8 cellular contexts compared by ENCODE assay signal in the genomic region with DNA sequence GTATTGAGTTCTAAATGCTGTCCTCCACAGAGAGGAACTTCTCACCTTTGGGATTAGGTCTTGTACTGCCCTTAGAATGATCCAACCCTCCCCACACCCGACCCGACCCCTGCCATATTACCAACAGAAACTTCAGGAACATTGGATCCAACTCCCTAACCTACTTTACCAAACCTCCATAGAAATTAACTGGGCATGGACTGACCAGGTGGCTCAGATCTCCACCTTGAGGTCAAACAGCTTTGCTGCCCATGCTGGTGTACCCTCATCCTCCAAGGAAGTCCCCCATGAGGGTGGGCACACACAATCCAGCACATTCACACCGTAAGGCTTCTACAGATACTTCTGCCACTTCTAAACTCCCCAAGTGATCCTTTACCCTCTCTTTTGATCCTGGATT. TPM values are rescaled to one million over a fixed set of nuclear protein-coding genes. Genes with fewer than 3 reads are reported as not detected.
DNase-seq lines count a peak whose midpoint lies in the region; ATAC-seq and TF ChIP-seq lines count a peak whose summit lies in the region.

No MANE protein-coding gene starts in this region.

- H3K27ac ChIP-seq in ACC112 (ENCODE audit: low read depth, low read length) (peak overlapping the region; percentile 99), OCI-LY1 (ENCODE audit: low read depth, low read length, poor library complexity, severe bottlenecking) (peak overlapping the region; percentile 34), neural progenitor cell (no peak overlapping the region)
- H3K27ac ChIP-seq in effector memory CD4-positive, alpha-beta T cell (ENCODE audit: insufficient read depth, low read length, poor library complexity, severe bottlenecking) = peak overlapping the region; percentile 26

- peak overlapping the region; percentile 65 for H3K4me3 ChIP-seq in ACC112 (ENCODE audit: low read depth, low read length)
- H3K4me3 ChIP-seq in OCI-LY1 (ENCODE audit: low read depth, low read length, poor library complexity, severe bottlenecking) = no peak overlapping the region
- no peak overlapping the region for H3K4me3 ChIP-seq in effector memory CD4-positive, alpha-beta T cell (ENCODE audit: insufficient read depth, low read depth, low read length, poor library complexity, severe bottlenecking)
- H3K4me3 ChIP-seq in neural progenitor cell = no peak overlapping the region

- peak overlapping the region; percentile 31; the same call in 1 of the 2 replicates for H3K4me2 ChIP-seq in OCI-LY1 (ENCODE audit: low read length)
- no peak overlapping the region for H3K4me2 ChIP-seq in neural progenitor cell

- H3K36me3 ChIP-seq in ACC112 (ENCODE audit: insufficient read depth, low read length) (no peaks in the 10 kb centered on the region), OCI-LY1 (ENCODE audit: insufficient read depth, low read length) (peaks cover 22% of the 10 kb centered on the region; the same call in 1 of the 2 replicates), neural progenitor cell (no peaks in the 10 kb centered on the region)
- H3K36me3 ChIP-seq in effector memory CD4-positive, alpha-beta T cell (ENCODE audit: control insufficient read depth, insufficient read depth, low read length) = no peaks in the 10 kb centered on the region

- H3K9ac ChIP-seq in OCI-LY1 (ENCODE audit: low read length) (no peak overlapping the region; the same call in 1 of the 2 replicates), neural progenitor cell (no peak overlapping the region)

- ATAC-seq in GM19455 (IDR thresholded peaks at IDR 0.05; ENCODE audit: unreplicated experiment) (no peak), GM18511 (IDR thresholded peaks at IDR 0.05; ENCODE audit: unreplicated experiment) (no peak), GM21737 (IDR thresholded peaks at IDR 0.05; ENCODE audit: unreplicated experiment) (no peak)

- H3K79me2 ChIP-seq in ACC112 (ENCODE audit: control insufficient read depth, insufficient read depth, low read length, unreplicated experiment) = peaks cover 93% of the 10 kb centered on the region
- peaks cover 99% of the 10 kb centered on the region for H3K79me2 ChIP-seq in OCI-LY1 (ENCODE audit: insufficient read depth, low read length)
- peaks cover 93% of the 10 kb centered on the region for H3K79me2 ChIP-seq in neural progenitor cell (ENCODE audit: low read depth)

- TF ChIP-seq CTCF in OCI-LY1 (IDR thresholded peaks at IDR 0.05; ENCODE audit: low read length) = no peak
- TF ChIP-seq CTCF in neural progenitor cell (IDR thresholded peaks at IDR 0.05) = no peak

- H3K4me3 Mint-ChIP-seq in neural progenitor cell = peak overlapping the region; percentile 5

- H3K9me3 ChIP-seq in OCI-LY1 (ENCODE audit: low read length) (no peaks in the 10 kb centered on the region), neural progenitor cell (ENCODE audit: low read depth) (no peaks in the 10 kb centered on the region)
- H3K9me3 ChIP-seq in effector memory CD4-positive, alpha-beta T cell (ENCODE audit: control insufficient read depth, low read length) = no peaks in the 10 kb centered on the region

- H3K4me1 ChIP-seq in ACC112 (ENCODE audit: control insufficient read depth, insufficient read depth, low read length, unreplicated experiment) (peaks cover 72% of the 10 kb centered on the region), OCI-LY1 (ENCODE audit: insufficient read depth, low read length, severe bottlenecking) (peaks cover 49% of the 10 kb centered on the region), neural progenitor cell (peaks cover 12% of the 10 kb centered on the region)
- H3K4me1 ChIP-seq in effector memory CD4-positive, alpha-beta T cell (ENCODE audit: control insufficient read depth, insufficient read depth, low read length, poor library complexity, severe bottlenecking) = peaks cover 40% of the 10 kb centered on the region

- H3K36me3 Mint-ChIP-seq in neural progenitor cell = peaks cover 5% of the 10 kb centered on the region

- no peaks in the 10 kb centered on the region for H3F3A ChIP-seq in OCI-LY1 (ENCODE audit: insufficient read depth, low read length)
- peaks cover 2% of the 10 kb centered on the region for H3F3A ChIP-seq in neural progenitor cell (ENCODE audit: low read depth)

- no peaks in the 10 kb centered on the region for H3K9me2 ChIP-seq in OCI-LY1 (ENCODE audit: low read depth, low read length)

- peaks cover 6% of the 10 kb centered on the region for H3K9me3 Mint-ChIP-seq in neural progenitor cell

- no peaks in the 10 kb centered on the region for H3K27me3 ChIP-seq in ACC112 (ENCODE audit: insufficient read depth, low read length)
- no peaks in the 10 kb centered on the region for H3K27me3 ChIP-seq in OCI-LY1 (ENCODE audit: insufficient read depth, low read length)
- H3K27me3 ChIP-seq in effector memory CD4-positive, alpha-beta T cell (replicated peaks; ENCODE audit: control insufficient read depth, insufficient read depth, low read length, poor library complexity, severe bottlenecking) = no peaks in the 10 kb centered on the region
- no peaks in the 10 kb centered on the region for H3K27me3 ChIP-seq in neural progenitor cell

- H4K20me1 ChIP-seq in OCI-LY1 (ENCODE audit: insufficient read depth, low read length) (no peaks in the 10 kb centered on the region), neural progenitor cell (ENCODE audit: low read depth) (peaks cover 8% of the 10 kb centered on the region)

- H2AFZ ChIP-seq in ACC112 (ENCODE audit: low read length, unreplicated experiment) = no peak overlapping the region
- no peak overlapping the region for H2AFZ ChIP-seq in OCI-LY1 (ENCODE audit: low read length)
- H2AFZ ChIP-seq in neural progenitor cell (replicated peaks) = no peak overlapping the region

- no peak for DNase-seq in effector memory CD4-positive, alpha-beta T cell
- DNase-seq in neural progenitor cell (ENCODE audit: low spot score) (no peak), NCI-H524 treated with DMSO at 0.1 percent for 48 hours (lab: John Stamatoyannopoulos, UW) (no peak)

- H3K27me3 Mint-ChIP-seq in neural progenitor cell (ENCODE audit: insufficient read depth, low read depth) = no peaks in the 10 kb centered on the region

- no peak overlapping the region for H3K27ac Mint-ChIP-seq in neural progenitor cell

- H3K4me1 Mint-ChIP-seq in neural progenitor cell = peaks cover 36% of the 10 kb centered on the region

RNA-seq across cellular contexts. Expression of a gene that starts 21.5 kb away (rescaled TPM):
- 13.9 and 17.7 TPM in 2 replicates for total RNA-seq in neural progenitor cell (ENCODE audit: low replicate concordance)

RNA-seq across cellular contexts. Expression of a gene that starts 30.5 kb away (rescaled TPM):
- total RNA-seq in neural progenitor cell (ENCODE audit: low replicate concordance) = 85.0 and 107 TPM in 2 replicates
